Comparison of ENCODE assay signal across 10 cellular contexts in the genomic region with DNA sequence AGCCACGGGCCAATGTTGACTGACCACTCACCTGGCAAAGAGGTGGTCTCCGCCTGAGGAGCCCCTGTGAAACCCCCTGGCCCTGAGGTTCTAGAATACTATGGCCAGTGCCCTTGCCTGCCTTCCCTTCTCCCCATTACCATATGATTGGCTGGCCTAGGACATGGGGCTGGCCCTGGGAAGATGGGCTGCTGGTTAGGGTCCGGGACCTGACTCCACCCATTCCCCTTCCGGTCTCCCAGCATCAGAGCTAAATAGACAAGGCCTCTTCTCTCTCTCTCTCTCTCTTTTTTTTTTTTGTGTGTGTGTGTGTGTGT. TPM values are rescaled to one million over a fixed set of nuclear protein-coding genes. Genes with fewer than 3 reads are reported as not detected.
DNase-seq lines count a peak whose midpoint lies in the region; ATAC-seq and TF ChIP-seq lines count a peak whose summit lies in the region.
"Had no signal": no experiment of that assay in that cellular context is flagged by ENCODE, and none has a peak within 500 bp of the region (broad histone marks: within the 10 kb centered on the region; RNA-seq: fewer than 3 reads in every experiment).

No MANE protein-coding gene starts in this region.

- H3K9me3 Mint-ChIP-seq in endothelial cell (ENCODE audit: unreplicated experiment): no peaks in the 10 kb centered on the region
- H3K9me3 Mint-ChIP-seq in stimulated activated memory B cell treated with anti-CD40 and anti-IgM and Interleukin-4, amounts not matched to agents 10 μg/mL and 1 μg/mL and 100 μg/mL, for 72 hours: no peaks in the 10 kb centered on the region
- no peaks in the 10 kb centered on the region for H3K9me3 Mint-ChIP-seq in nephron progenitor cell
- no peaks in the 10 kb centered on the region for H3K9me3 Mint-ChIP-seq in type B pancreatic cell

- peak; percentile 57 for TF ChIP-seq POLR2A in GM18505 (IDR thresholded peaks at IDR 0.05; ENCODE audit: borderline replicate concordance, extremely low read depth, insufficient read depth, insufficient read length)

- H3K36me3 Mint-ChIP-seq in endothelial cell (ENCODE audit: low read depth, unreplicated experiment) (peaks cover 4% of the 10 kb centered on the region), nephron progenitor cell (ENCODE audit: low read depth) (peaks cover 4% of the 10 kb centered on the region), type B pancreatic cell (no peaks in the 10 kb centered on the region)
- H3K36me3 Mint-ChIP-seq in stimulated activated memory B cell treated with anti-CD40 and anti-IgM and Interleukin-4, amounts not matched to agents 10 μg/mL and 1 μg/mL and 100 μg/mL, for 72 hours: peaks cover 39% of the 10 kb centered on the region

- H3K27me3 Mint-ChIP-seq in endothelial cell (ENCODE audit: unreplicated experiment) (peaks cover 11% of the 10 kb centered on the region), nephron progenitor cell (ENCODE audit: low read depth, poor library complexity) (peaks cover 9% of the 10 kb centered on the region), type B pancreatic cell (no peaks in the 10 kb centered on the region)
- no peaks in the 10 kb centered on the region for H3K27me3 Mint-ChIP-seq in stimulated activated memory B cell treated with anti-CD40 and anti-IgM and Interleukin-4, amounts not matched to agents 10 μg/mL and 1 μg/mL and 100 μg/mL, for 72 hours

- H3K4me3 Mint-ChIP-seq in endothelial cell (ENCODE audit: unreplicated experiment) (peak overlapping the region; percentile 59), nephron progenitor cell (no peak overlapping the region), type B pancreatic cell (no peak overlapping the region)
- H3K4me3 Mint-ChIP-seq in stimulated activated memory B cell treated with anti-CD40 and anti-IgM and Interleukin-4, amounts not matched to agents 10 μg/mL and 1 μg/mL and 100 μg/mL, for 72 hours: peak overlapping the region; percentile 91

- DNase-seq in RPMI8226: peak; percentile 36
- no peak for DNase-seq in endothelial cell (ENCODE audit: low spot score)
- DNase-seq in nephron progenitor cell: no peak
- DNase-seq in type B pancreatic cell (ENCODE audit: extremely low spot score, unreplicated experiment): no peak
- DNase-seq: H7, NCI-H524 had no signal

- H3K4me1 Mint-ChIP-seq in endothelial cell (ENCODE audit: unreplicated experiment) (peaks cover 55% of the 10 kb centered on the region), nephron progenitor cell (peaks cover 74% of the 10 kb centered on the region), type B pancreatic cell (ENCODE audit: unreplicated experiment) (peaks cover 54% of the 10 kb centered on the region)
- peaks cover 83% of the 10 kb centered on the region for H3K4me1 Mint-ChIP-seq in stimulated activated memory B cell treated with anti-CD40 and anti-IgM and Interleukin-4, amounts not matched to agents 10 μg/mL and 1 μg/mL and 100 μg/mL, for 72 hours

- no peak overlapping the region for H3K27ac Mint-ChIP-seq in endothelial cell (ENCODE audit: unreplicated experiment)
- peak overlapping the region; percentile 82 for H3K27ac Mint-ChIP-seq in stimulated activated memory B cell treated with anti-CD40 and anti-IgM and Interleukin-4, amounts not matched to agents 10 μg/mL and 1 μg/mL and 100 μg/mL, for 72 hours
- no peak overlapping the region for H3K27ac Mint-ChIP-seq in nephron progenitor cell
- no peak overlapping the region for H3K27ac Mint-ChIP-seq in type B pancreatic cell

- no peak for ATAC-seq in GM18505 (IDR thresholded peaks at IDR 0.05; ENCODE audit: unreplicated experiment)
- no peak for ATAC-seq in stimulated activated memory B cell treated with anti-CD40 and anti-IgM and Interleukin-4, amounts not matched to agents 10 μg/mL and 1 μg/mL and 100 μg/mL, for 72 hours
- ATAC-seq in HG02610 (IDR thresholded peaks at IDR 0.05; ENCODE audit: unreplicated experiment): no peak

- TF ChIP-seq CTCF in endothelial cell (IDR thresholded peaks at IDR 0.05; ENCODE audit: unreplicated experiment) (no peak), nephron progenitor cell (IDR thresholded peaks at IDR 0.05) (no peak), type B pancreatic cell (conservative IDR thresholded peaks at IDR 0.05) (no peak)

RNA-seq across cellular contexts. Expression of gene CSK, which starts 3.8 kb away (rescaled TPM):
- 100 TPM for total RNA-seq in endothelial cell (ENCODE audit: unreplicated experiment)
- 77.4 and 102 TPM in 2 replicates for total RNA-seq in type B pancreatic cell (ENCODE audit: low replicate concordance)

RNA-seq across cellular contexts. Expression of gene LMAN1L, which starts 27.0 kb away (rescaled TPM):
- total RNA-seq in endothelial cell (ENCODE audit: unreplicated experiment) (not detected), type B pancreatic cell (ENCODE audit: low replicate concordance) (not detected in 2 replicates)
- total RNA-seq: H7 had no signal

RNA-seq across cellular contexts. Expression of gene CYP1A2, which starts 37.0 kb away (rescaled TPM):
- not detected for total RNA-seq in endothelial cell (ENCODE audit: unreplicated experiment)
- total RNA-seq in type B pancreatic cell (ENCODE audit: low replicate concordance): 1.6 TPM in 1 of 2 replicates, not detected in the other
- total RNA-seq: H7, HT1080 had no signal

RNA-seq across cellular contexts. Expression of gene CPLX3, which starts 40.8 kb away (rescaled TPM):
- total RNA-seq in endothelial cell (ENCODE audit: unreplicated experiment) (not detected), type B pancreatic cell (ENCODE audit: low replicate concordance) (not detected in 2 replicates)

RNA-seq across cellular contexts. Expression of gene ULK3, which starts 57.3 kb away (rescaled TPM):
- 25.6 TPM for total RNA-seq in endothelial cell (ENCODE audit: unreplicated experiment)
- 44.9 and 46.4 TPM in 2 replicates for total RNA-seq in type B pancreatic cell (ENCODE audit: low replicate concordance)

Comparison
In these comparisons a context has a peak if more than half of its experiments do, and no peak if none do; other contexts are left out.
1. H3K4me3 Mint-ChIP-seq: peak in endothelial cell (single experiment) and stimulated activated memory B cell treated with anti-CD40 and anti-IgM and Interleukin-4, amounts not matched to agents 10 μg/mL and 1 μg/mL and 100 μg/mL, for 72 hours (single experiment); none in nephron progenitor cell (single experiment) and type B pancreatic cell (single experiment).